Comparison of ENCODE assay signal across 9 cellular contexts in genomic region chr12:20798561-20798960, GRCh38. TPM values are rescaled to one million over a fixed set of nuclear protein-coding genes. Genes with fewer than 3 reads are reported as not detected.
A peak's percentile ranks its signal among the peaks of the same experiment; 100 is the strongest.
DNase-seq lines count a peak whose midpoint lies in the region; ATAC-seq, FAIRE-seq and TF ChIP-seq lines count a peak whose summit lies in the region.
"Had no signal": no experiment of that assay in that cellular context is flagged by ENCODE, and none has a peak within 500 bp of the region (broad histone marks: within the 10 kb centered on the region; RNA-seq: fewer than 3 reads in every experiment).

No MANE protein-coding gene starts in this region.

- H3K4me1 ChIP-seq in Karpas-422 (ENCODE audit: low read length), result no peaks in the 10 kb centered on the region
- H3K4me1 ChIP-seq in gastrocnemius medialis, result no peaks in the 10 kb centered on the region

- H3K27me3 ChIP-seq in Karpas-422 (ENCODE audit: low read length) (no peaks in the 10 kb centered on the region), gastrocnemius medialis (no peaks in the 10 kb centered on the region)

- intact Hi-C loops in gastrocnemius medialis (cut with DNase I; ENCODE audit: low total_unique reads), result no loop called here

- peak; percentile 38 for DNase-seq in ACHN
- DNase-seq in Karpas-422, result peak; percentile 55
- peak; percentile 60 for DNase-seq in astrocyte of the hippocampus (ENCODE audit: low read depth, low spot score)
- no peak for DNase-seq in gastrocnemius medialis
- DNase-seq in HuH-7.5 (ENCODE audit: low spot score), result no peak
- DNase-seq: T-helper 1 cell had no signal

- H3K79me2 ChIP-seq in Karpas-422 (ENCODE audit: low read length), result no peaks in the 10 kb centered on the region

- H3K36me3 ChIP-seq in Karpas-422 (ENCODE audit: insufficient read depth, low read length), result no peaks in the 10 kb centered on the region
- H3K36me3 ChIP-seq in gastrocnemius medialis, result no peaks in the 10 kb centered on the region

- TF ChIP-seq CTCF in gastrocnemius medialis (IDR thresholded peaks at IDR 0.05 in 4 of 5, conservative IDR thresholded peaks at IDR 0.05 in 1 of 5), result peak in 2 of 5 experiments; percentile 15 to 33

- no peaks in the 10 kb centered on the region for H3K9me2 ChIP-seq in Karpas-422 (replicated peaks; ENCODE audit: insufficient read depth, low read length)

- TF ChIP-seq POLR2A in gastrocnemius medialis (IDR thresholded peaks at IDR 0.05), result no peak

- FAIRE-seq in islet of Langerhans (lab: Jason Lieb, UNC), result peak; percentile 82

- no peak overlapping the region for H2AFZ ChIP-seq in Karpas-422 (ENCODE audit: low read length)

- H3K9me3 ChIP-seq in Karpas-422 (ENCODE audit: low read length), result no peaks in the 10 kb centered on the region
- H3K9me3 ChIP-seq in gastrocnemius medialis, result no peaks in the 10 kb centered on the region

- no peak overlapping the region for H3K4me3 ChIP-seq in Karpas-422 (ENCODE audit: low read length)
- no peak overlapping the region for H3K4me3 ChIP-seq in gastrocnemius medialis

- no peak for ATAC-seq in HG02884 (IDR thresholded peaks at IDR 0.05; ENCODE audit: unreplicated experiment)
- no peak for ATAC-seq in gastrocnemius medialis
- no peak for ATAC-seq in GM21723 (IDR thresholded peaks at IDR 0.05; ENCODE audit: unreplicated experiment)

- no peak overlapping the region for H3K4me2 ChIP-seq in Karpas-422 (ENCODE audit: low read depth, low read length, poor library complexity, severe bottlenecking)

- H3K27ac ChIP-seq in Karpas-422 (ENCODE audit: low read length) (no peak overlapping the region), gastrocnemius medialis (no peak overlapping the region)

- in situ Hi-C loops in ACHN (cut with HindIII; ENCODE audit: low pct_ligation_motif_present, low pct_unique_long_range_greater_than_20kb, low sequenced_read_pairs), result no loop called here
- in situ Hi-C loops in gastrocnemius medialis (cut with MboI; ENCODE audit: low sequenced_read_pairs in 4 of 4), result no loop called here

- H3K9ac ChIP-seq in Karpas-422 (ENCODE audit: low read length), result no peak overlapping the region

- H4K20me1 ChIP-seq in Karpas-422 (ENCODE audit: insufficient read depth, low read depth, low read length), result no peaks in the 10 kb centered on the region

RNA-seq across cellular contexts. Expression of gene SLCO1B3, which starts 11.9 kb away (rescaled TPM):
- not detected in 2 replicates for total RNA-seq in Karpas-422 (2014; rRNA removed; shearing (Covaris generic); ENCODE audit: low replicate concordance)
- under 1 TPM in 1 of 4 donors, not detected in 3; 0.13 TPM for total RNA-seq in gastrocnemius medialis

Comparison
In these comparisons a context has a peak if more than half of its experiments do, and no peak if none do; other contexts are left out.
1. DNase-seq: peak in ACHN (single experiment), Karpas-422 (single experiment) and astrocyte of the hippocampus (single experiment); none in gastrocnemius medialis (0 of 2) and HuH-7.5 (single experiment).